ENCODE assay signal across 8 cellular contexts in genomic region chr3:112676659-112677234, GRCh38. TPM values are rescaled to one million over a fixed set of nuclear protein-coding genes. Genes with fewer than 3 reads are reported as not detected.
DNase-seq lines count a peak whose midpoint lies in the region; ATAC-seq and TF ChIP-seq lines count a peak whose summit lies in the region.

No MANE protein-coding gene starts in this region.

- POLR2A ChIA-PET in T-cell (lab: Charles Lee): no interaction called here

- peak overlapping the region; percentile 88 to 90 for H3K27ac Mint-ChIP-seq in T-cell
- H3K27ac Mint-ChIP-seq in immature natural killer cell: peak overlapping the region; percentile 60 to 88 (median 76)

- CTCF ChIA-PET in T-cell (lab: Charles Lee): no interaction called here

- H3K36me3 ChIP-seq in adrenal gland (replicated peaks in 1 of 2): no peaks in the 10 kb centered on the region

- no peaks in the 10 kb centered on the region for H3K36me3 Mint-ChIP-seq in T-cell
- H3K36me3 Mint-ChIP-seq in immature natural killer cell: no peaks in the 10 kb centered on the region

- no peaks in the 10 kb centered on the region for H3K9me3 ChIP-seq in adrenal gland (replicated peaks in 1 of 3)

- H3K27ac ChIP-seq in adrenal gland: peak overlapping the region in 1 of 5 donors; percentile 13

- H3K27me3 ChIP-seq in adrenal gland: no peaks in the 10 kb centered on the region

- H3K27me3 Mint-ChIP-seq in T-cell: no peaks in the 10 kb centered on the region
- peaks cover 1 to 13% (median 2%) of the 10 kb centered on the region in 3 donors for H3K27me3 Mint-ChIP-seq in immature natural killer cell (ENCODE audit: low read depth in 3 of 3)

- no peak for TF ChIP-seq CTCF in adrenal gland (IDR thresholded peaks at IDR 0.05)

- H3K4me1 Mint-ChIP-seq in T-cell: peaks cover 35 to 55% (median 43%) of the 10 kb centered on the region in 3 donors
- H3K4me1 Mint-ChIP-seq in immature natural killer cell: peaks cover 62 to 63% of the 10 kb centered on the region in 2 donors

- intact Hi-C loops in adrenal gland (cut with DNase I): no loop called here

- peak; percentile 77 to 97 (median 94) for ATAC-seq in T-cell (replicated peaks in 1 of 4)

- DNase-seq in GM04504 (ENCODE audit: low read depth) (peak; percentile 93), GOT3 (lab: John Stamatoyannopoulos, UW) (peak; percentile 32), LoVo (ENCODE audit: low spot score) (peak; percentile 71), T-cell (peak; percentile 12 to 68 (median 52)), adrenal gland (peak; percentile 53 to 86 (median 76)), immature natural killer cell (peak; percentile 63 to 81 (median 66)), cerebellar nuclear complex (lab: John Stamatoyannopoulos, UW) (no peak)
- peak; percentile 55 to 78 (median 70) for DNase-seq in stimulated activated CD4-positive, alpha-beta T cell treated with anti-CD3 and anti-CD28 coated beads, Interleukin-1b, Interleukin-23, amount 100 ng/mL, for 24 hours (ENCODE audit: low read depth in 4 of 4, low spot score in 1 of 4)

- H3K9me3 Mint-ChIP-seq in T-cell (no peaks in the 10 kb centered on the region), immature natural killer cell (no peaks in the 10 kb centered on the region)

- H3K4me1 ChIP-seq in adrenal gland (replicated peaks in 1 of 2): peaks cover 0 to 8% of the 10 kb centered on the region in 2 donors

- WGBS in adrenal gland, 4 donors: 17 to 29% (median 21%) methylated on average over 6 of the region's 6 CpGs

- no peak for TF ChIP-seq POLR2A in adrenal gland (IDR thresholded peaks at IDR 0.05)

- peak overlapping the region in 1 of 4 donors; percentile 25 for H3K4me3 ChIP-seq in adrenal gland

- H3K4me3 Mint-ChIP-seq in T-cell (peak overlapping the region; percentile 18 to 29 (median 27)), immature natural killer cell (peak overlapping the region; percentile 57 to 73 (median 60))

RNA-seq across cellular contexts. Expression of gene CCDC80, which starts 35.8 kb away (rescaled TPM):
- total RNA-seq in T-cell (under 1 TPM in 3 of 5 donors, not detected in 2; 0.55 to 0.66 (median 0.56) TPM), adrenal gland (10 to 100 TPM in 7 of 8 donors, 1 to 10 TPM in 1; 5.7 to 65.3 (median 20.9) TPM)
- polyA plus RNA-seq in adrenal gland (10 to 100 TPM; 12.4 to 24.6 (median 19.7) TPM), immature natural killer cell (under 1 TPM in 1 of 3 donors, not detected in 2; 0.20 TPM)

Comparison
In these comparisons a context has a peak if more than half of its experiments do, and no peak if none do; other contexts are left out.
1. DNase-seq: peak in GM04504 (single experiment), GOT3 (single experiment), LoVo (single experiment), T-cell (34 of 34), adrenal gland (7 of 7), immature natural killer cell (3 of 3) and stimulated activated CD4-positive, alpha-beta T cell treated with anti-CD3 and anti-CD28 coated beads, Interleukin-1b, Interleukin-23, amount 100 ng/mL, for 24 hours (4 of 4); none in cerebellar nuclear complex (0 of 2).
2. RNA of gene CCDC80, which starts 35.8 kb away (total RNA-seq): 5.7 to 65.3 TPM in adrenal gland; 0.55 to 0.66 TPM in T-cell; every median in the first group is over 4 times any median in the second.